In genomic region chr15:81021321-81021720, GRCh38 we compare ENCODE assay signal across 26 cellular contexts.
"Had no signal": no experiment of that assay in that cellular context is flagged by ENCODE, and none has a peak within 500 bp of the region (broad histone marks: within the 10 kb centered on the region; RNA-seq: fewer than 3 reads in every experiment).

No MANE protein-coding gene starts in this region.

- H3K27ac ChIP-seq: colonic mucosa, epithelial cell of prostate, esophagus squamous epithelium, gastrocnemius medialis, heart right ventricle, left lung, lower lobe of right lung had no signal

- H3K4me3 Mint-ChIP-seq: dendritic cell treated with granulocyte-macrophage colony-stimulating factor and Interleukin-4, amounts not matched to agents 40 ng/mL and 50 ng/mL, for 4 days; effector memory CD8-positive, alpha-beta T cell; endodermal cell; naive B cell had no signal

- H3K27me3 ChIP-seq: colonic mucosa, esophagus squamous epithelium, gastrocnemius medialis, heart right ventricle, left lung had no signal

- H3K9me3 ChIP-seq: colonic mucosa, esophagus squamous epithelium, gastrocnemius medialis, heart right ventricle, left lung, lower lobe of right lung, mucosa of descending colon had no signal

- DNase-seq: colonic mucosa; cortex of kidney; effector CD8-positive, alpha-beta T cell; effector memory CD8-positive, alpha-beta T cell; endodermal cell; erythroblast; esophagus squamous epithelium; foreskin fibroblast; foreskin melanocyte; gastrocnemius medialis; glutamatergic neuron; head of caudate nucleus; heart right ventricle; hippocampal formation; left cardiac atrium; left lung; left ventricle myocardium superior; lower lobe of right lung; mesendoderm; mucosa of descending colon; naive B cell had no signal

- ATAC-seq: effector memory CD8-positive, alpha-beta T cell; esophagus mucosa; gastrocnemius medialis; heart right ventricle; left cardiac atrium; left lung; left ventricle myocardium superior; lower lobe of right lung; mucosa of descending colon had no signal

- H3K9me3 Mint-ChIP-seq: dendritic cell treated with granulocyte-macrophage colony-stimulating factor and Interleukin-4, amounts not matched to agents 40 ng/mL and 50 ng/mL, for 4 days; effector memory CD8-positive, alpha-beta T cell; endodermal cell had no signal

- H3K4me1 ChIP-seq: colonic mucosa had no signal

- H3K27me3 Mint-ChIP-seq: dendritic cell treated with granulocyte-macrophage colony-stimulating factor and Interleukin-4, amounts not matched to agents 40 ng/mL and 50 ng/mL, for 4 days; naive B cell had no signal

- H3K4me3 ChIP-seq: colonic mucosa, esophagus squamous epithelium, gastrocnemius medialis, heart right ventricle, left lung, lower lobe of right lung, mucosa of descending colon had no signal

- FAIRE-seq: islet of Langerhans, keratinocyte had no signal

- H3K27ac Mint-ChIP-seq: dendritic cell treated with granulocyte-macrophage colony-stimulating factor and Interleukin-4, amounts not matched to agents 40 ng/mL and 50 ng/mL, for 4 days; effector memory CD8-positive, alpha-beta T cell; endodermal cell; naive B cell had no signal

- H3K36me3 ChIP-seq: colonic mucosa, esophagus squamous epithelium, gastrocnemius medialis, heart right ventricle, left lung, lower lobe of right lung had no signal

- H3K36me3 Mint-ChIP-seq: naive B cell had no signal
